In genomic region chr1:42798010-42798409, GRCh38 we compare ENCODE assay signal across 26 cellular contexts. TPM values are rescaled to one million over a fixed set of nuclear protein-coding genes. Genes with fewer than 3 reads are reported as not detected.
"Had no signal": no experiment of that assay in that cellular context is flagged by ENCODE, and none has a peak within 500 bp of the region (broad histone marks: within the 10 kb centered on the region; RNA-seq: fewer than 3 reads in every experiment).

No MANE protein-coding gene starts in this region.

- DNase-seq: activated CD4-positive, alpha-beta T cell treated with anti-CD3 and anti-CD28 coated beads for 36 hours; activated CD4-positive, alpha-beta T cell treated with anti-CD3 and anti-CD28 coated beads, Interleukin-2, amount 10 ng/mL, durations not matched to agents 7 days and 5 days; activated CD4-positive, alpha-beta T cell treated with anti-CD3 and anti-CD28 coated beads, Interleukin-2, amount 50 U/mL, for 48 hours; activated CD4-positive, CD25-positive, alpha-beta regulatory T cell; activated CD4-positive, CD25-positive, alpha-beta regulatory T cell treated with anti-CD3 and anti-CD28 coated beads, Interleukin-2, amount 50 U/mL, for 72 hours; activated CD8-positive, alpha-beta memory T cell treated with anti-CD3 and anti-CD28 coated beads for 24 hours; activated CD8-positive, alpha-beta T cell treated with anti-CD3 and anti-CD28 coated beads for 36 hours; activated effector memory CD4-positive, alpha-beta T cell treated with Interleukin-2 at 50 U/mL for 16 hours; activated gamma-delta T cell treated with Interleukin-2 at 50 U/mL for 16 hours; activated naive CD4-positive, alpha-beta T cell treated with anti-CD3 and anti-CD28 coated beads, Interleukin-2, amount 50 U/mL, for 16 hours; activated naive CD4-positive, alpha-beta T cell treated with Interleukin-2 at 50 U/mL for 16 hours; activated T-cell treated with anti-CD3 and anti-CD28 coated beads, Interleukin-2, amount 50 U/mL, for 4 hours; amniotic stem cell; anterior cingulate cortex; brain microvascular endothelial cell; dorsolateral prefrontal cortex; effector memory CD4-positive, alpha-beta T cell; endodermal cell; foreskin melanocyte; T-helper 2 cell had no signal

- H3K9me3 ChIP-seq: gastroesophageal sphincter had no signal

- ATAC-seq: activated CD4-positive, alpha-beta T cell treated with anti-CD3 and anti-CD28 coated beads for 36 hours; activated CD8-positive, alpha-beta T cell treated with anti-CD3 and anti-CD28 coated beads for 36 hours; activated T-cell treated with anti-CD3 and anti-CD28 coated beads, Interleukin-2, amount 50 U/mL, for 4 hours; activated T-helper 17 cell treated with anti-CD3 and anti-CD28 coated beads, Interleukin-2, amount 50 U/mL, for 72 hours; esophagus mucosa; gastroesophageal sphincter had no signal

- H3K36me3 ChIP-seq: brain microvascular endothelial cell, gastroesophageal sphincter had no signal

- H3K4me3 ChIP-seq: coronary artery, dorsolateral prefrontal cortex, gastroesophageal sphincter had no signal

- H3K27me3 ChIP-seq: brain microvascular endothelial cell, dorsolateral prefrontal cortex, gastroesophageal sphincter had no signal

- H3K27ac ChIP-seq: brain microvascular endothelial cell, coronary artery, dorsolateral prefrontal cortex, gastroesophageal sphincter had no signal

RNA-seq across cellular contexts. Expression of gene TMEM269, which starts 13.2 kb away (rescaled TPM):
- total RNA-seq: cardiac septum, epithelial cell of proximal tubule had no signal
